ENCODE assay signal across 14 cellular contexts in the genomic region with DNA sequence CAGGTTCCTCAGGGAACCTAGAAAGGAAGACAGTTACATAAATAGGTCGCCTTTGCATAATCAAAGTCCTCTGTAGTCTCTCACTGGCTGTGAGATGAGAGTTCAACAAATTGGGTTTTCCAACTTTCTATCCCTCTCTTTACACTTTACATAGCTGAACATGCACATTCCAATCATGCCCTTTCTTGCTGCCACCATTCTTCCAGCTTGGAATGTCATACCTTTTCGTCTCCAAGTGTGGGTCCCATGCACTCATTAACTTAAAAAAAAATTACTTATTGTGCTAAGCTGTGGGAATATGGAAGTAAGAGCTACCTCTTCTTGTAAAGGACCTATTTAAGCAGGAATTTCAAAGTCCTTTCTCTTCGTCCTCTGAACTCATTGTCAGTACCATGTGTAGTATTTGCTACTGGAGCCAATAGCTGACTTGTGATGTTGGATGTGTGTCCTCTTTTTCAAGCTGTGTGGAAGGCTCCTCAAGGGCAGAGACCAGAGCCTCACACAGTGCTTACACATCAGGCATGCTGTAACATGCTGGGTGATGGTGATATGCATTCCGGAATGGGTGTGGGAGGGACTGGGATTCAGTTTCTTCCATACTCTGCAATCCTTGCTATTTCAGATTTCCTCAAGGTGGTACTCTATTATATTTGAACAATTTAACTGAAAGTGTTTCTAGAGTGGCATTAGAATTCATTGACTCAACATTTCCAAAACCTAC. TPM values are rescaled to one million over a fixed set of nuclear protein-coding genes. Genes with fewer than 3 reads are reported as not detected.
DNase-seq lines count a peak whose midpoint lies in the region; ATAC-seq lines count a peak whose summit lies in the region.
"Had no signal": no experiment of that assay in that cellular context is flagged by ENCODE, and none has a peak within 500 bp of the region (broad histone marks: within the 10 kb centered on the region; RNA-seq: fewer than 3 reads in every experiment).

No MANE protein-coding gene starts in this region.

- peaks cover 36% of the 10 kb centered on the region for H3K36me3 Mint-ChIP-seq in activated naive CD4-positive, alpha-beta T cell treated with anti-CD3 and anti-CD28 coated beads for 36 hours (ENCODE audit: low read depth)
- peaks cover 41% of the 10 kb centered on the region for H3K36me3 Mint-ChIP-seq in activated naive CD4-positive, alpha-beta T cell treated with anti-CD3 and anti-CD28 coated beads, Interleukin-2, amount 10 ng/mL, durations not matched to agents 7 days and 5 days
- H3K36me3 Mint-ChIP-seq in activated naive CD8-positive, alpha-beta T cell treated with anti-CD3 and anti-CD28 coated beads for 36 hours: peaks cover 71% of the 10 kb centered on the region
- peaks cover 62% of the 10 kb centered on the region for H3K36me3 Mint-ChIP-seq in stimulated activated effector memory CD8-positive, alpha-beta T cell treated with anti-CD3 and anti-CD28 coated beads, Interleukin-12 subunit alpha, Interleukin-12 subunit beta, amount 100 ng/mL, for 72 hours

- H3K4me1 Mint-ChIP-seq in activated naive CD4-positive, alpha-beta T cell treated with anti-CD3 and anti-CD28 coated beads for 36 hours (ENCODE audit: low read depth): peaks cover 90% of the 10 kb centered on the region
- peaks cover 39% of the 10 kb centered on the region for H3K4me1 Mint-ChIP-seq in activated naive CD4-positive, alpha-beta T cell treated with anti-CD3 and anti-CD28 coated beads, Interleukin-2, amount 10 ng/mL, durations not matched to agents 7 days and 5 days
- H3K4me1 Mint-ChIP-seq in activated naive CD8-positive, alpha-beta T cell treated with anti-CD3 and anti-CD28 coated beads for 36 hours: peaks cover 78% of the 10 kb centered on the region
- peaks cover 70% of the 10 kb centered on the region for H3K4me1 Mint-ChIP-seq in stimulated activated effector memory CD8-positive, alpha-beta T cell treated with anti-CD3 and anti-CD28 coated beads, Interleukin-12 subunit alpha, Interleukin-12 subunit beta, amount 100 ng/mL, for 72 hours

- no peaks in the 10 kb centered on the region for H3K27me3 Mint-ChIP-seq in activated naive CD4-positive, alpha-beta T cell treated with anti-CD3 and anti-CD28 coated beads for 36 hours (ENCODE audit: low read depth)
- H3K27me3 Mint-ChIP-seq in activated naive CD4-positive, alpha-beta T cell treated with anti-CD3 and anti-CD28 coated beads, Interleukin-2, amount 10 ng/mL, durations not matched to agents 7 days and 5 days: no peaks in the 10 kb centered on the region
- no peaks in the 10 kb centered on the region for H3K27me3 Mint-ChIP-seq in activated naive CD8-positive, alpha-beta T cell treated with anti-CD3 and anti-CD28 coated beads for 36 hours

- intact Hi-C loops in activated naive CD4-positive, alpha-beta T cell treated with anti-CD3 and anti-CD28 coated beads for 36 hours (cut with micrococcal nuclease): loop anchor here (2.0 to 10.0 kb wide), 3 partner anchors 15 to 783 kb away; no protein-coding TSS in a partner anchor
- intact Hi-C loops in left ventricle myocardium superior (cut with micrococcal nuclease): no loop called here

- CTCF ChIA-PET in activated naive CD4-positive, alpha-beta T cell treated with anti-CD3 and anti-CD28 coated beads for 36 hours (lab: Charles Lee): interaction anchor here (1.4 to 2.4 kb wide), 2 partner anchors 8 to 169 kb away, joined by 3 to 7 read pairs; no protein-coding TSS in a partner anchor
- CTCF ChIA-PET in activated naive CD4-positive, alpha-beta T cell treated with anti-CD3 and anti-CD28 coated beads, Interleukin-2, amount 10 ng/mL, durations not matched to agents 7 days and 5 days (lab: Charles Lee): interaction anchor here (1.2 to 1.4 kb wide), 2 partner anchors 22 to 24 kb away, joined by 3 to 4 read pairs; no protein-coding TSS in a partner anchor

- no peaks in the 10 kb centered on the region for H3K9me3 Mint-ChIP-seq in activated naive CD4-positive, alpha-beta T cell treated with anti-CD3 and anti-CD28 coated beads for 36 hours
- H3K9me3 Mint-ChIP-seq in activated naive CD4-positive, alpha-beta T cell treated with anti-CD3 and anti-CD28 coated beads, Interleukin-2, amount 10 ng/mL, durations not matched to agents 7 days and 5 days: no peaks in the 10 kb centered on the region
- H3K9me3 Mint-ChIP-seq in activated naive CD8-positive, alpha-beta T cell treated with anti-CD3 and anti-CD28 coated beads for 36 hours: peaks cover 3% of the 10 kb centered on the region
- H3K9me3 Mint-ChIP-seq in stimulated activated effector memory CD8-positive, alpha-beta T cell treated with anti-CD3 and anti-CD28 coated beads, Interleukin-12 subunit alpha, Interleukin-12 subunit beta, amount 100 ng/mL, for 72 hours: no peaks in the 10 kb centered on the region

- no peak for DNase-seq in activated naive CD4-positive, alpha-beta T cell treated with anti-CD3 and anti-CD28 coated beads for 36 hours
- no peak for DNase-seq in activated naive CD4-positive, alpha-beta T cell treated with anti-CD3 and anti-CD28 coated beads, Interleukin-2, amount 10 ng/mL, durations not matched to agents 7 days and 5 days
- DNase-seq in activated naive CD8-positive, alpha-beta T cell treated with anti-CD3 and anti-CD28 coated beads for 36 hours: no peak
- DNase-seq in glomerular visceral epithelial cell (ENCODE audit: extremely low spot score) (peak; percentile 27), left ventricle myocardium superior (no peak), NCI-H1105 (lab: John Stamatoyannopoulos, UW) (no peak)
- DNase-seq in stimulated activated effector memory CD8-positive, alpha-beta T cell treated with anti-CD3 and anti-CD28 coated beads, Interleukin-12 subunit alpha, Interleukin-12 subunit beta, amount 100 ng/mL, for 72 hours (ENCODE audit: low spot score in 2 of 2): peak in 1 of 2 donors; percentile 30
- DNase-seq: activated CD8-positive, alpha-beta memory T cell treated with anti-CD3 and anti-CD28 coated beads for 24 hours; NCI-H2029 treated with DMSO at 0.1 percent for 48 hours; NK-92 treated with Interleukin-12 subunit alpha and Interleukin-12 subunit beta, amount 100 ng/mL, for 24 hours; psoas muscle; SHP77; T1000 had no signal

- ATAC-seq in stimulated activated effector memory CD8-positive, alpha-beta T cell treated with anti-CD3 and anti-CD28 coated beads, Interleukin-12 subunit alpha, Interleukin-12 subunit beta, amount 100 ng/mL, for 72 hours: no peak
- no peak for ATAC-seq in left ventricle myocardium superior
- ATAC-seq in HG02884 (IDR thresholded peaks at IDR 0.05; ENCODE audit: unreplicated experiment): no peak
- ATAC-seq: psoas muscle had no signal

- peak overlapping the region; percentile 57 for H3K27ac Mint-ChIP-seq in activated naive CD4-positive, alpha-beta T cell treated with anti-CD3 and anti-CD28 coated beads for 36 hours
- H3K27ac Mint-ChIP-seq in activated naive CD4-positive, alpha-beta T cell treated with anti-CD3 and anti-CD28 coated beads, Interleukin-2, amount 10 ng/mL, durations not matched to agents 7 days and 5 days: no peak overlapping the region
- H3K27ac Mint-ChIP-seq in activated naive CD8-positive, alpha-beta T cell treated with anti-CD3 and anti-CD28 coated beads for 36 hours: peak overlapping the region; percentile 77
- peak overlapping the region; percentile 58 for H3K27ac Mint-ChIP-seq in stimulated activated effector memory CD8-positive, alpha-beta T cell treated with anti-CD3 and anti-CD28 coated beads, Interleukin-12 subunit alpha, Interleukin-12 subunit beta, amount 100 ng/mL, for 72 hours

- no peak overlapping the region for H3K4me3 Mint-ChIP-seq in activated naive CD4-positive, alpha-beta T cell treated with anti-CD3 and anti-CD28 coated beads for 36 hours
- no peak overlapping the region for H3K4me3 Mint-ChIP-seq in activated naive CD4-positive, alpha-beta T cell treated with anti-CD3 and anti-CD28 coated beads, Interleukin-2, amount 10 ng/mL, durations not matched to agents 7 days and 5 days
- H3K4me3 Mint-ChIP-seq in activated naive CD8-positive, alpha-beta T cell treated with anti-CD3 and anti-CD28 coated beads for 36 hours: peak overlapping the region; percentile 5
- H3K4me3 Mint-ChIP-seq in stimulated activated effector memory CD8-positive, alpha-beta T cell treated with anti-CD3 and anti-CD28 coated beads, Interleukin-12 subunit alpha, Interleukin-12 subunit beta, amount 100 ng/mL, for 72 hours: no peak overlapping the region

RNA-seq across cellular contexts. Expression of gene ENOPH1, which starts 7.1 kb away (rescaled TPM):
- total RNA-seq in activated naive CD4-positive, alpha-beta T cell treated with anti-CD3 and anti-CD28 coated beads for 36 hours: 10 to 100 TPM; 55.1 to 56.3 TPM
- total RNA-seq in activated naive CD8-positive, alpha-beta T cell treated with anti-CD3 and anti-CD28 coated beads for 36 hours: 10 to 100 TPM; 71.4 to 73.1 TPM
- total RNA-seq in left ventricle myocardium superior: 14.5 TPM

RNA-seq across cellular contexts. Expression of gene HNRNPDL, which starts 7.2 kb away (rescaled TPM):
- total RNA-seq in activated naive CD4-positive, alpha-beta T cell treated with anti-CD3 and anti-CD28 coated beads for 36 hours: 100 to 1,000 TPM; 256 to 267 TPM
- total RNA-seq in activated naive CD8-positive, alpha-beta T cell treated with anti-CD3 and anti-CD28 coated beads for 36 hours: 100 to 1,000 TPM; 430 to 465 TPM
- total RNA-seq in left ventricle myocardium superior: 120 TPM
